8 cellular contexts compared by ENCODE assay signal in genomic region chr12:56636118-56636674, GRCh38. TPM values are rescaled to one million over a fixed set of nuclear protein-coding genes. Genes with fewer than 3 reads are reported as not detected.
DNase-seq lines count a peak whose midpoint lies in the region; ATAC-seq, FAIRE-seq and TF ChIP-seq lines count a peak whose summit lies in the region.

No MANE protein-coding gene starts in this region.

- peak; percentile 84 for DNase-seq in A172 (ENCODE audit: low spot score)
- peak; percentile 73 for DNase-seq in NCI-H2171 (lab: John Stamatoyannopoulos, UW)
- DNase-seq in caudate nucleus (lab: John Stamatoyannopoulos, UW): peak in 59 of 61 donors; percentile 41 to 93 (median 78)
- DNase-seq in keratinocyte (ENCODE audit: low read depth, low spot score): no peak
- DNase-seq in stimulated activated CD4-positive, alpha-beta T cell treated with anti-CD3 and anti-CD28 coated beads, Interleukin-15, amount 100 ng/mL, for 24 hours: peak; percentile 92

- H3K9ac ChIP-seq in keratinocyte (ENCODE audit: control insufficient read depth, extremely low read depth, insufficient read depth, low read length): peak overlapping the region; percentile 90

- no peaks in the 10 kb centered on the region for H4K20me1 ChIP-seq in keratinocyte (ENCODE audit: control insufficient read depth, extremely low read depth, insufficient read depth, low read length)

- dilution Hi-C loops in keratinocyte (cut with MboI; ENCODE audit: extremely low pct_ligation_motif_present, low sequenced_read_pairs): no loop called here

- H3K9me3 ChIP-seq in keratinocyte (ENCODE audit: control insufficient read depth, low read depth, low read length): no peaks in the 10 kb centered on the region

- H2AFZ ChIP-seq in keratinocyte (ENCODE audit: control insufficient read depth, low read length): peak overlapping the region; percentile 46

- peak; percentile 52 for TF ChIP-seq POLR2A in GM18526 (IDR thresholded peaks at IDR 0.05; ENCODE audit: extremely low read depth, insufficient read length)

- peak overlapping the region; percentile 84 for H3K4me3 ChIP-seq in WI38 (ENCODE audit: low read depth, low read length)
- H3K4me3 ChIP-seq in keratinocyte (ENCODE audit: control insufficient read depth in 2 of 3, extremely low read depth in 1 of 3, insufficient read depth in 2 of 3, low read depth in 1 of 3, low read length in 3 of 3): peak overlapping the region; percentile 58 to 95 (median 94)

- H3K79me2 ChIP-seq in keratinocyte (ENCODE audit: control insufficient read depth, insufficient read depth, low read length): peaks cover 49% of the 10 kb centered on the region

- ATAC-seq in HG03066 (IDR thresholded peaks at IDR 0.05; ENCODE audit: low read depth, unreplicated experiment): peak; percentile 41

- no peaks in the 10 kb centered on the region for H3K27me3 ChIP-seq in keratinocyte (ENCODE audit: control insufficient read depth, extremely low read depth, insufficient read depth, low read length)

- H3K4me2 ChIP-seq in keratinocyte (ENCODE audit: control insufficient read depth, extremely low read depth, insufficient read depth, low read depth, low read length): peak overlapping the region; percentile 100

- H3K27ac ChIP-seq in caudate nucleus (ENCODE audit: low read depth, low read length) (peak overlapping the region; percentile 99), keratinocyte (ENCODE audit: control insufficient read depth, insufficient read depth, low read length) (peak overlapping the region; percentile 93)

- peaks cover 44% of the 10 kb centered on the region for H3K4me1 ChIP-seq in keratinocyte (ENCODE audit: control insufficient read depth, extremely low read depth, insufficient read depth, low read length)

- no peak for FAIRE-seq in keratinocyte (lab: Jason Lieb, UNC)

- H3K36me3 ChIP-seq in keratinocyte (ENCODE audit: control insufficient read depth in 2 of 2, extremely low read depth in 1 of 2, insufficient read depth in 2 of 2, low read length in 2 of 2): peaks cover 9 to 28% of the 10 kb centered on the region in 2 experiments

- H3K9me1 ChIP-seq in keratinocyte (ENCODE audit: control insufficient read depth, extremely low read depth, insufficient read depth, low read length): peaks cover 4% of the 10 kb centered on the region

- no peak for TF ChIP-seq CTCF in WI38 (IDR thresholded peaks at IDR 0.05; ENCODE audit: low read depth, low read length)
- no peak for TF ChIP-seq CTCF in keratinocyte (optimal IDR thresholded peaks at IDR 0.05 in 1 of 3, IDR thresholded peaks at IDR 0.05 in 1 of 3, conservative IDR thresholded peaks at IDR 0.05 in 1 of 3; ENCODE audit: extremely low read depth in 1 of 3, insufficient read depth in 2 of 3, low read length in 3 of 3)

RNA-seq across cellular contexts. Expression of gene BAZ2A, which starts 6.1 kb away (rescaled TPM):
- total RNA-seq in A172 (2014; rRNA removed; shearing (Covaris generic)): 16.6 and 20.9 TPM in 2 replicates
- polyA plus RNA-seq in keratinocyte: 55.7 to 63.7 TPM (median 56.6 TPM) in 3 replicates
- 158 TPM for polyA plus RNA-seq in keratinocyte (2011; ENCODE audit: low read depth)
- polyA plus RNA-seq in keratinocyte (2011; cell fraction: cytosol; rRNA removed): 46.7 and 62.9 TPM in 2 replicates
- polyA plus RNA-seq in keratinocyte (2011; cell fraction: nucleus; rRNA removed): 232 and 291 TPM in 2 replicates
- 33.2 and 36.9 TPM in 2 replicates for polyA plus RNA-seq in keratinocyte (2012; ENCODE audit: low replicate concordance)
- 119 to 279 TPM (median 150 TPM) in 3 replicates for polyA minus RNA-seq in keratinocyte
- polyA minus RNA-seq in keratinocyte (2011; cell fraction: cytosol; rRNA and poly(A)+ RNA removed): 42.2 TPM
- polyA minus RNA-seq in keratinocyte (2011; cell fraction: nucleus; rRNA and poly(A)+ RNA removed): 134 and 209 TPM in 2 replicates

RNA-seq across cellular contexts. Expression of gene ATP5F1B, which starts 9.6 kb away (rescaled TPM):
- total RNA-seq in A172 (2014; rRNA removed; shearing (Covaris generic)): 710 and 775 TPM in 2 replicates
- 1,041 to 1,488 TPM (median 1,355 TPM) in 3 replicates for polyA plus RNA-seq in keratinocyte
- 345 TPM for polyA plus RNA-seq in keratinocyte (2011; ENCODE audit: low read depth)
- polyA plus RNA-seq in keratinocyte (2011; cell fraction: cytosol; rRNA removed): 1,140 and 1,556 TPM in 2 replicates
- 951 and 1,005 TPM in 2 replicates for polyA plus RNA-seq in keratinocyte (2011; cell fraction: nucleus; rRNA removed)
- 698 and 706 TPM in 2 replicates for polyA plus RNA-seq in keratinocyte (2012; ENCODE audit: low replicate concordance)
- 1,284 to 1,537 TPM (median 1,516 TPM) in 3 replicates for polyA minus RNA-seq in keratinocyte
- polyA minus RNA-seq in keratinocyte (2011; cell fraction: cytosol; rRNA and poly(A)+ RNA removed): 873 TPM
- 274 and 399 TPM in 2 replicates for polyA minus RNA-seq in keratinocyte (2011; cell fraction: nucleus; rRNA and poly(A)+ RNA removed)

RNA-seq across cellular contexts. Expression of gene PTGES3, which starts 51.9 kb away (rescaled TPM):
- 188 and 222 TPM in 2 replicates for total RNA-seq in A172 (2014; rRNA removed; shearing (Covaris generic))
- polyA plus RNA-seq in keratinocyte: 53.0 to 136 TPM (median 112 TPM) in 3 replicates
- polyA plus RNA-seq in keratinocyte (2011; ENCODE audit: low read depth): 958 TPM
- polyA plus RNA-seq in keratinocyte (2011; cell fraction: cytosol; rRNA removed): 94.7 and 154 TPM in 2 replicates
- 49.3 and 78.8 TPM in 2 replicates for polyA plus RNA-seq in keratinocyte (2011; cell fraction: nucleus; rRNA removed)
- 191 and 202 TPM in 2 replicates for polyA plus RNA-seq in keratinocyte (2012; ENCODE audit: low replicate concordance)
- polyA minus RNA-seq in keratinocyte: 9.1 to 70.6 TPM (median 28.6 TPM) in 3 replicates
- polyA minus RNA-seq in keratinocyte (2011; cell fraction: cytosol; rRNA and poly(A)+ RNA removed): 76.7 TPM
- polyA minus RNA-seq in keratinocyte (2011; cell fraction: nucleus; rRNA and poly(A)+ RNA removed): 24.5 and 38.3 TPM in 2 replicates
